Comparison of ENCODE assay signal across 1 cellular context in the genomic region with DNA sequence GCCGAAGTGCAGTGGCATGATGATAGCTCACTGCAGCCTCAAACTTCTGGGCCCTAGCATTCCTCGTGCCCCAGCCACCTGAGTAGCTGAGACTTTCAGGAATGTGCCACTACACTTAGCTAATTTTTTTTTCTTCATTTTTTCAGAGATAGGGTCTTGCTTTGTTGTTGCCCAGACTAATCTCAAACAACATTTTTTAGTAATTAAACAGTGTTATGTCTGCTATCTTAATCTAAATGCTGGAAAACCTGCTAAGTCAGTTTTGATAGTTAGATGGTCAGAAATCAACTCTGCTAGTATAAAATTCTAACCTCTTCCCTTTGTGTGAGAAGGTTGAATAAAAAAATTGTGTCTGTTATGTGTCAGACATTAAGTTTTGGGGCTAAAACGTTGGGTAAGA.
TF ChIP-seq lines count a peak whose summit lies in the region.

No MANE protein-coding gene starts in this region.

TF ChIP-seq in K562, 482 proteins besides CTCF, POLR2A, EP300 and RAD21:
- no peak for TF ChIP-seq SRF (CRISPR knock-in tag; IDR thresholded peaks at IDR 0.05)
- TF ChIP-seq CTBP1 (IDR thresholded peaks at IDR 0.05; ENCODE audit: borderline replicate concordance), result no peak
- TF ChIP-seq HDAC1 (IDR thresholded peaks at IDR 0.05), result no peak
- TF ChIP-seq RBBP5 (IDR thresholded peaks at IDR 0.05; ENCODE audit: borderline replicate concordance, insufficient read depth, low read length, poor library complexity, severe bottlenecking), result no peak
- no peak for TF ChIP-seq ARID1B (IDR thresholded peaks at IDR 0.05)
- TF ChIP-seq ZBTB17 (CRISPR knock-in tag; IDR thresholded peaks at IDR 0.05), result no peak
